18 cellular contexts compared by ENCODE assay signal in genomic region chr14:74134484-74134883, GRCh38. TPM values are rescaled to one million over a fixed set of nuclear protein-coding genes. Genes with fewer than 3 reads are reported as not detected.
DNase-seq lines count a peak whose midpoint lies in the region; TF ChIP-seq lines count a peak whose summit lies in the region.
"Had no signal": no experiment of that assay in that cellular context is flagged by ENCODE, and none has a peak within 500 bp of the region (broad histone marks: within the 10 kb centered on the region; RNA-seq: fewer than 3 reads in every experiment).

No MANE protein-coding gene starts in this region.

- H2AFZ ChIP-seq in MM.1S (ENCODE audit: low read length) (no peak overlapping the region), hepatocyte (no peak overlapping the region), osteoblast (ENCODE audit: low read length) (no peak overlapping the region)
- H2AFZ ChIP-seq: neural progenitor cell had no signal

- H3K4me3 ChIP-seq in MM.1S (ENCODE audit: low read length) (no peak overlapping the region), hepatocyte (no peak overlapping the region), transverse colon (no peak overlapping the region), uterus (no peak overlapping the region), osteoblast (ENCODE audit: insufficient read depth, low read length) (no peak overlapping the region)
- H3K4me3 ChIP-seq: coronary artery, neural progenitor cell had no signal

- H3K27me3 ChIP-seq in MM.1S (replicated peaks; ENCODE audit: insufficient read depth, low read length) (no peaks in the 10 kb centered on the region), hepatocyte (no peaks in the 10 kb centered on the region), transverse colon (no peaks in the 10 kb centered on the region), uterus (no peaks in the 10 kb centered on the region), osteoblast (ENCODE audit: insufficient read depth, low read length) (no peaks in the 10 kb centered on the region)
- H3K27me3 ChIP-seq: neural progenitor cell had no signal

- H3K79me2 ChIP-seq in MM.1S (ENCODE audit: low read length) (0 out of 2 replicates have a peak, but pooled peaks cover 3% of the 10 kb centered on the region), hepatocyte (no peaks in the 10 kb centered on the region), osteoblast (ENCODE audit: insufficient read depth, low read length) (no peaks in the 10 kb centered on the region)

- no peak overlapping the region for H3K9ac ChIP-seq in MM.1S (ENCODE audit: low read length)

- H3K9me3 ChIP-seq in MM.1S (replicated peaks; ENCODE audit: insufficient read depth, low read length), result no peaks in the 10 kb centered on the region
- no peaks in the 10 kb centered on the region for H3K9me3 ChIP-seq in hepatocyte (ENCODE audit: low read depth)
- no peaks in the 10 kb centered on the region for H3K9me3 ChIP-seq in transverse colon
- no peaks in the 10 kb centered on the region for H3K9me3 ChIP-seq in uterus
- H3K9me3 ChIP-seq in osteoblast (ENCODE audit: low read depth, low read length), result no peaks in the 10 kb centered on the region

- H3K4me2 ChIP-seq in MM.1S (ENCODE audit: low read depth, low read length) (peak overlapping the region; percentile 19), hepatocyte (peak overlapping the region; percentile 70), osteoblast (ENCODE audit: insufficient read depth, low read length) (no peak overlapping the region)
- H3K4me2 ChIP-seq: neural progenitor cell had no signal

- H3K27ac ChIP-seq in MM.1S (ENCODE audit: low read length) (peak overlapping the region; percentile 13; the same call in 1 of the 2 replicates), hepatocyte (peak overlapping the region; percentile 54), transverse colon (peak overlapping the region; percentile 49 to 63 (median 60)), uterus (no peak overlapping the region), osteoblast (ENCODE audit: low read depth, low read length) (no peak overlapping the region)
- H3K27ac ChIP-seq: coronary artery had no signal

- no peaks in the 10 kb centered on the region for H3K27me3 Mint-ChIP-seq in activated naive CD4-positive, alpha-beta T cell treated with anti-CD3 and anti-CD28 coated beads, Interleukin-2, amount 50 U/mL, for 24 hours
- H3K27me3 Mint-ChIP-seq: memory B cell had no signal

- H3K4me1 Mint-ChIP-seq in activated naive CD4-positive, alpha-beta T cell treated with anti-CD3 and anti-CD28 coated beads, Interleukin-2, amount 50 U/mL, for 24 hours, result peaks cover 25% of the 10 kb centered on the region
- H3K4me1 Mint-ChIP-seq: neural progenitor cell had no signal

- H4K20me1 ChIP-seq in MM.1S (ENCODE audit: insufficient read depth, low read length) (no peaks in the 10 kb centered on the region), hepatocyte (ENCODE audit: insufficient read depth, poor library complexity, severe bottlenecking) (no peaks in the 10 kb centered on the region), osteoblast (ENCODE audit: insufficient read depth, low read length) (no peaks in the 10 kb centered on the region)

- no peaks in the 10 kb centered on the region for H3K36me3 Mint-ChIP-seq in activated naive CD4-positive, alpha-beta T cell treated with anti-CD3 and anti-CD28 coated beads, Interleukin-2, amount 50 U/mL, for 24 hours
- H3K36me3 Mint-ChIP-seq: neural progenitor cell had no signal

- no peak overlapping the region for H3K4me3 Mint-ChIP-seq in activated naive CD4-positive, alpha-beta T cell treated with anti-CD3 and anti-CD28 coated beads, Interleukin-2, amount 50 U/mL, for 24 hours
- H3K4me3 Mint-ChIP-seq: memory B cell, neural progenitor cell had no signal

- TF ChIP-seq EP300 in transverse colon (IDR thresholded peaks at IDR 0.05; ENCODE audit: low read depth), result no peak

- H3K4me1 ChIP-seq in MM.1S (ENCODE audit: low read length) (peaks cover 10% of the 10 kb centered on the region), hepatocyte (ENCODE audit: insufficient read depth) (peaks cover 10% of the 10 kb centered on the region), transverse colon (peaks cover 3 to 26% (median 16%) of the 10 kb centered on the region in 4 donors), uterus (no peaks in the 10 kb centered on the region), osteoblast (ENCODE audit: insufficient read depth, low read length) (no peaks in the 10 kb centered on the region)

- 0 out of 2 replicates have a peak, but pooled peaks cover 3% of the 10 kb centered on the region for H3F3A ChIP-seq in MM.1S (ENCODE audit: insufficient read depth, low read length)

- TF ChIP-seq POLR2A in transverse colon (IDR thresholded peaks at IDR 0.05), result no peak
- no peak for TF ChIP-seq POLR2A in uterus (IDR thresholded peaks at IDR 0.05)

- in situ Hi-C loops in transverse colon (cut with MboI; ENCODE audit: low pct_ligation_motif_present in 1 of 4, low pct_unique_long_range_greater_than_20kb in 1 of 4, low sequenced_read_pairs in 3 of 4), result no loop called here

- DNase-seq in activated naive CD4-positive, alpha-beta T cell treated with Interleukin-2 at 50 U/mL for 16 hours, result no peak
- no peak for DNase-seq in MM.1S
- DNase-seq in hepatocyte (ENCODE audit: low spot score), result peak; percentile 9
- no peak for DNase-seq in transverse colon
- no peak for DNase-seq in uterus
- no peak for DNase-seq in osteoblast (ENCODE audit: insufficient read length, low spot score, missing footprints)
- no peak for DNase-seq in NCI-H510A treated with DMSO at 0.1 percent for 48 hours (lab: John Stamatoyannopoulos, UW)
- DNase-seq: activated CD4-positive, CD25-positive, alpha-beta regulatory T cell; activated naive CD4-positive, alpha-beta T cell; NCI-H1048; NCI-H2029 treated with DMSO at 0.1 percent for 48 hours; NCI-H524; SIG-M5; stimulated activated CD4-positive, alpha-beta T cell treated with anti-CD3 and anti-CD28 coated beads, Interleukin-12 subunit alpha, Interleukin-12 subunit beta, amount 100 ng/mL, for 4 hours had no signal

- TF ChIP-seq CTCF in MM.1S (IDR thresholded peaks at IDR 0.05; ENCODE audit: low read length) (no peak), hepatocyte (IDR thresholded peaks at IDR 0.05; ENCODE audit: poor library complexity) (no peak), transverse colon (IDR thresholded peaks at IDR 0.05) (no peak), uterus (IDR thresholded peaks at IDR 0.05) (no peak), osteoblast (IDR thresholded peaks at IDR 0.05; ENCODE audit: extremely low read depth, low read depth, low read length) (no peak)

- H3K9me2 ChIP-seq in MM.1S (replicated peaks; ENCODE audit: insufficient read depth, low read length) (no peaks in the 10 kb centered on the region), hepatocyte (replicated peaks; ENCODE audit: insufficient read depth) (no peaks in the 10 kb centered on the region)

- H3K27ac Mint-ChIP-seq in activated naive CD4-positive, alpha-beta T cell treated with anti-CD3 and anti-CD28 coated beads, Interleukin-2, amount 50 U/mL, for 24 hours, result peak overlapping the region; percentile 37
- H3K27ac Mint-ChIP-seq: neural progenitor cell had no signal

- intact Hi-C loops in transverse colon (cut with DNase I; ENCODE audit: low total_unique reads), result no loop called here
- intact Hi-C loops in uterus (cut with DNase I; ENCODE audit: low total_unique reads), result no loop called here

- H3K36me3 ChIP-seq in MM.1S (replicated peaks; ENCODE audit: insufficient read depth, low read length) (no peaks in the 10 kb centered on the region), hepatocyte (replicated peaks; ENCODE audit: insufficient read depth, low read depth) (no peaks in the 10 kb centered on the region), transverse colon (no peaks in the 10 kb centered on the region), uterus (no peaks in the 10 kb centered on the region), osteoblast (ENCODE audit: insufficient read depth, low read length) (no peaks in the 10 kb centered on the region)
- H3K36me3 ChIP-seq: neural progenitor cell had no signal

- no peaks in the 10 kb centered on the region for H3K9me3 Mint-ChIP-seq in activated naive CD4-positive, alpha-beta T cell treated with anti-CD3 and anti-CD28 coated beads, Interleukin-2, amount 50 U/mL, for 24 hours
- H3K9me3 Mint-ChIP-seq: memory B cell, neural progenitor cell had no signal

RNA-seq across cellular contexts. Expression of gene LIN52, which starts 49.7 kb away (rescaled TPM):
- total RNA-seq in hepatocyte (14.3 and 14.4 TPM in 2 replicates), transverse colon (1 to 10 TPM; 1.1 to 5.4 (median 4.6) TPM), uterus (10 to 100 TPM in 3 of 4 donors, 1 to 10 TPM in 1; 4.4 to 12.7 (median 11.7) TPM), osteoblast (6.9 and 7.4 TPM in 2 replicates)
- 13.5 and 13.7 TPM in 2 replicates for polyA plus RNA-seq in hepatocyte

RNA-seq across cellular contexts. Expression of gene ALDH6A1, which starts 50.2 kb away (rescaled TPM):
- total RNA-seq in hepatocyte (72.9 and 83.8 TPM in 2 replicates), transverse colon (10 to 100 TPM; 19.1 to 40.0 (median 27.5) TPM), uterus (10 to 100 TPM in 3 of 4 donors, 1 to 10 TPM in 1; 10.0 to 85.0 (median 49.5) TPM), osteoblast (30.1 and 31.5 TPM in 2 replicates)
- polyA plus RNA-seq in hepatocyte, result 66.5 and 76.8 TPM in 2 replicates

Comparison
In these comparisons a context has a peak if more than half of its experiments do, and no peak if none do; other contexts are left out.
1. H3K27ac ChIP-seq: peak in MM.1S (single experiment), hepatocyte (single experiment) and transverse colon (4 of 4); none in uterus (0 of 2) and osteoblast (single experiment).